ENCODE assay signal across 27 cellular contexts in the genomic region with DNA sequence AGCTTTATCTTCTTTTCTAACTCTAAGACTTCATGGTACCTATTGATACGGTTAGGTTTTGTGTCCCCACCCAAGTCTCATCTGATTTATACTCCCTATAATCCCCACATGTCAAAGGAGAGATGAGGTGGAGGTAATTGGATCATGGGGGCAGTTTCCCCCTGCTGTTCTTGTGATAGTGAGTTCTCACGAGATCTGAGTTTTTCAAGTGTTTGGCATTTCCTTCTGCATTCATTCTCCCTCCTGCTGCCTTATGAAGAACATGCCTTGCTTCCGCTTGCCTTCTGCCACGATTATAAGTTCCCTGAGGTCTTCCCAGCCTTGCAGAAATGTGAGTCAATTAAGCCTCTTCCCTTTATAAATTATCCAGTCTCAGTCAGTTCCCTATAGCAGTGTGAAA. TPM values are rescaled to one million over a fixed set of nuclear protein-coding genes. Genes with fewer than 3 reads are reported as not detected.
"Had no signal": no experiment of that assay in that cellular context is flagged by ENCODE, and none has a peak within 500 bp of the region (broad histone marks: within the 10 kb centered on the region; RNA-seq: fewer than 3 reads in every experiment).

No MANE protein-coding gene starts in this region.

- H3K9me3 Mint-ChIP-seq: type B pancreatic cell had no signal

- H3K4me3 ChIP-seq: lower lobe of right lung, ovary, right atrium auricular region, right lobe of liver, smooth muscle cell, tibial nerve, uterus had no signal

- DNase-seq: kidney glomerular epithelial cell; left cardiac atrium; left ventricle myocardium superior; lower lobe of right lung; mammary epithelial cell; mesenchymal stem cell; naive B cell; natural killer cell; nephron progenitor cell; ovary; right lobe of liver; stimulated activated CD4-positive, alpha-beta T cell treated with anti-CD3 and anti-CD28 coated beads, Interleukin-1b, Interleukin-23, amount 100 ng/mL, for 48 hours; stimulated activated CD4-positive, alpha-beta T cell treated with anti-CD3 and anti-CD28 coated beads, Interleukin-2, amount 100 ng/mL, for 48 hours; stimulated activated CD4-positive, alpha-beta T cell treated with anti-CD3 and anti-CD28 coated beads, Interleukin-4, amount 100 ng/mL, for 4 hours; stimulated activated CD8-positive, alpha-beta memory T cell treated with anti-CD3 and anti-CD28 coated beads, Interleukin-4, amount 100 ng/mL, for 48 hours; stimulated activated naive CD4-positive, alpha-beta T cell treated with Interleukin-2 at 50 U/mL for 16 hours; stimulated activated naive CD8-positive, alpha-beta T cell treated with anti-CD3 and anti-CD28 coated beads, Interleukin-15, amount 100 ng/mL, for 72 hours; substantia nigra; uterus had no signal

- H3K36me3 Mint-ChIP-seq: mesothelial cell of epicardium; stimulated activated memory B cell treated with anti-CD40 and anti-IgM and Interleukin-4, amounts not matched to agents 10 μg/mL and 1 μg/mL and 100 μg/mL, for 72 hours; type B pancreatic cell had no signal

- H3K27ac Mint-ChIP-seq: mesothelial cell of epicardium; naive B cell; natural killer cell; nephron progenitor cell; progenitor cell of endocrine pancreas; stimulated activated memory B cell treated with anti-CD40 and anti-IgM and Interleukin-4, amounts not matched to agents 10 μg/mL and 1 μg/mL and 100 μg/mL, for 72 hours; stimulated activated naive CD8-positive, alpha-beta T cell treated with anti-CD3 and anti-CD28 coated beads, Interleukin-15, amount 100 ng/mL, for 72 hours; type B pancreatic cell had no signal

- FAIRE-seq: keratinocyte had no signal

- H3K27me3 ChIP-seq: ovary, right atrium auricular region had no signal

- H3K4me2 ChIP-seq: smooth muscle cell had no signal

- H3K9me3 ChIP-seq: lower lobe of right lung, ovary, right atrium auricular region, right lobe of liver, uterus had no signal

- H3K4me1 Mint-ChIP-seq: natural killer cell; stimulated activated memory B cell treated with anti-CD40 and anti-IgM and Interleukin-4, amounts not matched to agents 10 μg/mL and 1 μg/mL and 100 μg/mL, for 72 hours; stimulated activated naive CD8-positive, alpha-beta T cell treated with anti-CD3 and anti-CD28 coated beads, Interleukin-15, amount 100 ng/mL, for 72 hours had no signal

- H3K36me3 ChIP-seq: lower lobe of right lung, ovary, right atrium auricular region, right lobe of liver, tibial nerve, uterus had no signal

- H3K27ac ChIP-seq: lower lobe of right lung, ovary, right atrium auricular region, right lobe of liver, tibial nerve, uterus had no signal

- H3K4me3 Mint-ChIP-seq: mesothelial cell of epicardium; naive B cell; natural killer cell; nephron progenitor cell; stimulated activated memory B cell treated with anti-CD40 and anti-IgM and Interleukin-4, amounts not matched to agents 10 μg/mL and 1 μg/mL and 100 μg/mL, for 72 hours; stimulated activated naive CD8-positive, alpha-beta T cell treated with anti-CD3 and anti-CD28 coated beads, Interleukin-15, amount 100 ng/mL, for 72 hours; type B pancreatic cell had no signal

- H3K4me1 ChIP-seq: lower lobe of right lung, right atrium auricular region, uterus had no signal

RNA-seq across cellular contexts. Expression of a gene that starts 5.1 kb away (rescaled TPM):
- total RNA-seq: mammary epithelial cell, natural killer cell had no signal
